ENCODE assay signal across 14 cellular contexts in the genomic region with DNA sequence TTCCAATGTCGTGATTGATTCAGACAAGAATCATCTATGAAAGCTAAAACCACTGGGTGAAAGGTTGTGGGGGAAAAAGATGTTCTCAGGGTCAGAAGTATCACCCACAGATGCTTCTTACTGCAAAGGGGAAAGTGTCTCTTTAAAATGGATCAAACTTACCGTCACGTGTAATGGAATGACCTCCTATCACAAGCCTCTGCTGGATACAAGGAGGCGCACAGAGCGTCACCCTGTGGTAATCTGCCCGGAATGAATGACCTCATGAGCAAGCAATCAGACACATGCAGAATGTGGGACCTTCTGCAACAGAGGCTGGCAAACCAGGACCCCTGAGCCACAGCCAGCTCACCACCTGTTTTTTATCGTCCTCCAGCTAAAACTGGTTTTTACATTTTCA. TPM values are rescaled to one million over a fixed set of nuclear protein-coding genes. Genes with fewer than 3 reads are reported as not detected.
DNase-seq lines count a peak whose midpoint lies in the region; ATAC-seq and TF ChIP-seq lines count a peak whose summit lies in the region.
"Had no signal": no experiment of that assay in that cellular context is flagged by ENCODE, and none has a peak within 500 bp of the region (broad histone marks: within the 10 kb centered on the region; RNA-seq: fewer than 3 reads in every experiment).

No MANE protein-coding gene starts in this region.

- no peak overlapping the region for H4K91ac ChIP-seq in H9 (ENCODE audit: insufficient read length, low read depth, low read length)

- no peaks in the 10 kb centered on the region for H3K36me3 ChIP-seq in mucosa of descending colon (ENCODE audit: low read depth)

- no peak overlapping the region for H2BK20ac ChIP-seq in H9 (ENCODE audit: low read depth, low read length, poor library complexity, severe bottlenecking)

- H2BK12ac ChIP-seq in H9 (ENCODE audit: insufficient read length, low read depth, low read length), result no peak overlapping the region

- no peak overlapping the region for H2AFZ ChIP-seq in H9 (ENCODE audit: low read length)

- DNase-seq in AG09309 (ENCODE audit: low read depth) (peak; percentile 8), LHCN-M2 (ENCODE audit: low read depth) (peak; percentile 84), cardiac fibroblast (ENCODE audit: low read depth in 2 of 2) (peak; percentile 59), mucosa of descending colon (peak in 1 of 3 donors; percentile 21), H9 (no peak), nephron progenitor cell (no peak), NCI-H146 treated with DMSO at 0.1 percent for 48 hours (lab: John Stamatoyannopoulos, UW; ENCODE audit: unreplicated experiment) (no peak), erythroblast (lab: John Stamatoyannopoulos, UW) (no peak)
- DNase-seq: activated T-cell treated with anti-CD3 and anti-CD28 coated beads, Interleukin-2, amount 50 U/mL, for 4 hours; CD8-positive, alpha-beta T cell; KBM-7; naive thymus-derived CD4-positive, alpha-beta T cell; stimulated activated CD4-positive, alpha-beta T cell treated with anti-CD3 and anti-CD28 coated beads, Interleukin-1b, Interleukin-23, amount 100 ng/mL, for 48 hours; stimulated activated naive CD8-positive, alpha-beta T cell treated with anti-CD3 and anti-CD28 coated beads, Interleukin-15, amount 100 ng/mL, for 72 hours had no signal

- H3K4me1 ChIP-seq in mucosa of descending colon (ENCODE audit: low read depth), result no peaks in the 10 kb centered on the region
- peaks cover 2% of the 10 kb centered on the region; the same call in 1 of the 2 replicates for H3K4me1 ChIP-seq in H9 (ENCODE audit: insufficient read depth, low read length)

- no peak overlapping the region for H3K9ac ChIP-seq in H9 (ENCODE audit: extremely low read depth, insufficient read length, low read length)

- no peak overlapping the region for H3K18ac ChIP-seq in H9 (ENCODE audit: insufficient read length, low read depth, low read length)

- H3T11ph ChIP-seq in H9 (ENCODE audit: low read length), result no peak overlapping the region

- no peaks in the 10 kb centered on the region for H3K79me2 ChIP-seq in H9 (ENCODE audit: insufficient read depth, low read length)

- no peaks in the 10 kb centered on the region for H3K9me3 Mint-ChIP-seq in H9
- no peaks in the 10 kb centered on the region for H3K9me3 Mint-ChIP-seq in nephron progenitor cell
- H3K9me3 Mint-ChIP-seq: activated T-cell treated with anti-CD3 and anti-CD28 coated beads, Interleukin-2, amount 50 U/mL, for 4 hours; CD8-positive, alpha-beta T cell; naive thymus-derived CD4-positive, alpha-beta T cell; stimulated activated naive CD8-positive, alpha-beta T cell treated with anti-CD3 and anti-CD28 coated beads, Interleukin-15, amount 100 ng/mL, for 72 hours had no signal

- ATAC-seq in mucosa of descending colon, result peak; percentile 44
- ATAC-seq: activated T-cell treated with anti-CD3 and anti-CD28 coated beads, Interleukin-2, amount 50 U/mL, for 4 hours; CD8-positive, alpha-beta T cell; naive thymus-derived CD4-positive, alpha-beta T cell; stimulated activated naive CD8-positive, alpha-beta T cell treated with anti-CD3 and anti-CD28 coated beads, Interleukin-15, amount 100 ng/mL, for 72 hours had no signal

- H3K27me3 Mint-ChIP-seq in H9 (ENCODE audit: low read depth) (no peaks in the 10 kb centered on the region), nephron progenitor cell (ENCODE audit: low read depth, poor library complexity) (peaks cover 6% of the 10 kb centered on the region)
- H3K27me3 Mint-ChIP-seq: stimulated activated naive CD8-positive, alpha-beta T cell treated with anti-CD3 and anti-CD28 coated beads, Interleukin-15, amount 100 ng/mL, for 72 hours had no signal

- no peaks in the 10 kb centered on the region for H3K79me1 ChIP-seq in H9 (ENCODE audit: insufficient read depth, low read depth, low read length, poor library complexity, severe bottlenecking)

- no peak overlapping the region for H3K4ac ChIP-seq in H9 (ENCODE audit: low read depth, low read length)

- H3K9me3 ChIP-seq in mucosa of descending colon, result no peaks in the 10 kb centered on the region
- H3K9me3 ChIP-seq in H9 (ENCODE audit: control insufficient read depth, low read depth, low read length), result no peaks in the 10 kb centered on the region

- intact Hi-C loops in mucosa of descending colon (cut with DNase I, micrococcal nuclease), result no loop called here

- no peak overlapping the region for H2BK15ac ChIP-seq in H9 (ENCODE audit: low read depth, low read length)

- WGBS in H9 (ENCODE audit: extremely low coverage, insufficient read length, low lambda C conversion rate), result no CpG with 5 or more reads among the region's 7 CpGs

- no peak overlapping the region for H3K56ac ChIP-seq in H9 (ENCODE audit: insufficient read length, low read depth, low read length)

- TF ChIP-seq CTCF in AG09309 (IDR thresholded peaks at IDR 0.05; ENCODE audit: control insufficient read depth, insufficient read depth, low read depth, low read length, missing control alignments) (no peak), cardiac fibroblast (IDR thresholded peaks at IDR 0.05; ENCODE audit: low read depth, low read length) (no peak), mucosa of descending colon (IDR thresholded peaks at IDR 0.05) (no peak), H9 (conservative IDR thresholded peaks at IDR 0.05) (no peak), nephron progenitor cell (IDR thresholded peaks at IDR 0.05) (no peak)

- H3K36me3 Mint-ChIP-seq in H9 (ENCODE audit: insufficient read depth in 1 of 3, low read depth in 3 of 3) (no peaks in the 10 kb centered on the region), nephron progenitor cell (ENCODE audit: low read depth) (no peaks in the 10 kb centered on the region)
- H3K36me3 Mint-ChIP-seq: CD8-positive, alpha-beta T cell; naive thymus-derived CD4-positive, alpha-beta T cell had no signal

- H3K23me2 ChIP-seq in H9 (ENCODE audit: insufficient read length, low read depth, low read length, poor library complexity, severe bottlenecking), result no peaks in the 10 kb centered on the region

- H4K5ac ChIP-seq in H9 (ENCODE audit: insufficient read length, low read depth, low read length), result no peak overlapping the region

- H3K4me1 Mint-ChIP-seq in H9 (peaks cover 19 to 20% of the 10 kb centered on the region in 2 experiments), nephron progenitor cell (peaks cover 6% of the 10 kb centered on the region)
- H3K4me1 Mint-ChIP-seq: naive thymus-derived CD4-positive, alpha-beta T cell; stimulated activated naive CD8-positive, alpha-beta T cell treated with anti-CD3 and anti-CD28 coated beads, Interleukin-15, amount 100 ng/mL, for 72 hours had no signal

- no peaks in the 10 kb centered on the region; the same call in 1 of the 2 replicates for H3K27me3 ChIP-seq in H9 (ENCODE audit: insufficient read depth, low read length)

- H3K4me3 Mint-ChIP-seq in H9 (no peak overlapping the region), nephron progenitor cell (no peak overlapping the region)
- H3K4me3 Mint-ChIP-seq: activated T-cell treated with anti-CD3 and anti-CD28 coated beads, Interleukin-2, amount 50 U/mL, for 4 hours; CD8-positive, alpha-beta T cell; naive thymus-derived CD4-positive, alpha-beta T cell; stimulated activated naive CD8-positive, alpha-beta T cell treated with anti-CD3 and anti-CD28 coated beads, Interleukin-15, amount 100 ng/mL, for 72 hours had no signal

- H3K27ac Mint-ChIP-seq in H9, result no peak overlapping the region
- H3K27ac Mint-ChIP-seq in nephron progenitor cell, result no peak overlapping the region
- H3K27ac Mint-ChIP-seq: CD8-positive, alpha-beta T cell; stimulated activated naive CD8-positive, alpha-beta T cell treated with anti-CD3 and anti-CD28 coated beads, Interleukin-15, amount 100 ng/mL, for 72 hours had no signal

- H3K4me2 ChIP-seq in H9 (ENCODE audit: insufficient read depth, insufficient read length, low read length), result no peak overlapping the region

- H2BK5ac ChIP-seq in H9 (ENCODE audit: insufficient read length, low read length), result no peak overlapping the region

- H2AK5ac ChIP-seq in H9 (ENCODE audit: insufficient read length, low read length), result no peak overlapping the region

- no peaks in the 10 kb centered on the region for H4K20me1 ChIP-seq in H9 (ENCODE audit: control insufficient read depth, insufficient read depth, insufficient read length)

- no peak overlapping the region for H4K8ac ChIP-seq in H9 (replicated peaks; ENCODE audit: insufficient read length, low read depth, low read length)

- no peak overlapping the region for H3K14ac ChIP-seq in H9 (ENCODE audit: insufficient read depth, low read length)

- no peak overlapping the region for H3K27ac ChIP-seq in H9 (ENCODE audit: insufficient read length, low read depth, low read length)

- no peak overlapping the region for H2BK120ac ChIP-seq in H9 (ENCODE audit: low read depth, low read length, poor library complexity, severe bottlenecking)

- no peak for TF ChIP-seq POLR2A in erythroblast (IDR thresholded peaks at IDR 0.05; ENCODE audit: low read length)

- H3K4me3 ChIP-seq in AG09309 (ENCODE audit: control insufficient read depth, low read depth, low read length) (no peak overlapping the region), cardiac fibroblast (replicated peaks in 1 of 2; ENCODE audit: low read depth in 2 of 2, low read length in 2 of 2) (no peak overlapping the region), mucosa of descending colon (no peak overlapping the region)

- H3K23ac ChIP-seq in H9 (ENCODE audit: insufficient read length, low read depth, low read length), result no peak overlapping the region

RNA-seq across cellular contexts. Expression of gene WIPF3, which starts 33.0 kb away (rescaled TPM):
- total RNA-seq in LHCN-M2 (2014; rRNA removed) (not detected in 2 replicates), mucosa of descending colon (1 to 10 TPM in 2 of 3 donors, under 1 TPM in 1; 0.89 to 2.2 (median 1.2) TPM), H9 (2021) (11.6 and 11.8 TPM in 2 replicates)
- polyA plus RNA-seq in LHCN-M2 (2012), result 0.07 TPM
- total RNA-seq: activated T-cell treated with anti-CD3 and anti-CD28 coated beads, Interleukin-2, amount 50 U/mL, for 4 hours; CD8-positive, alpha-beta T cell had no signal
- polyA plus RNA-seq: naive thymus-derived CD4-positive, alpha-beta T cell had no signal

Comparison
In these comparisons a context has a peak if more than half of its experiments do, and no peak if none do; other contexts are left out.
1. DNase-seq: peak in AG09309 (single experiment), LHCN-M2 (single experiment) and cardiac fibroblast (2 of 2); none in H9 (single experiment), nephron progenitor cell (single experiment), NCI-H146 treated with DMSO at 0.1 percent for 48 hours (single experiment) and erythroblast (0 of 2).